In the genomic region with DNA sequence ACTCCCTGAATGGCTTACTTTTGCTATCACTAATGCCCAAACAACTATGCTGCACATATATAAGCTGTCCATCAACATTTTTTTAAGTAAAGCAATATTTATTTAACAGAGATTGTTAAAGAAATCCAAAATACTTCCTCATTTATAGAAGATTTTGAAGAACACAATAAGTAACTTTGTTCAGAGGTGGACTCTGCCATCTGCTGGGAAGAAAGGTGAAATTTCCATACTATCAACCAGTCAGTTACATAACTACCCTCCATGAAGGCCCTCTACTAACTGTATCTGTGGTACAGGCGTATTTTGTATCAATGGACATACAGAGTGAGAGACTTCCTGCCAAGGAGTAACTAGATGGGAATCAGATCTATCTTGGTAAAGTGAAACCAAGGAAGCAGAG, we compare ENCODE assay signal across 8 cellular contexts.
DNase-seq lines count a peak whose midpoint lies in the region; ATAC-seq, FAIRE-seq and TF ChIP-seq lines count a peak whose summit lies in the region.

No MANE protein-coding gene starts in this region.

- H3K4me2 ChIP-seq in GM12878 (ENCODE audit: control insufficient read depth, insufficient read depth), result peak overlapping the region; percentile 70
- no peak overlapping the region for H3K4me2 ChIP-seq in HepG2 (ENCODE audit: low read depth, low read length)

- RAD21 ChIA-PET in GM12878 (lab: Charles Lee; ENCODE audit: unreplicated experiment), result interaction anchor here (0.9 to 4.0 kb wide), 32 partner anchors 10 to 592 kb away, joined by 3 to 35 read pairs (median 7); partner anchors contain the start of gene DNMT3A

- CTCF ChIA-PET in GM12878 (lab: Yijun Ruan, JAX), result interaction anchor here (0.8 to 3.9 kb wide), 43 partner anchors 10 to 594 kb away, joined by 3 to 41 read pairs (median 5); partner anchors contain the start of gene DNMT3A
- CTCF ChIA-PET in HepG2 (lab: Yijun Ruan, JAX; ENCODE audit: low intra/inter-chr PET ratio, low total read pairs), result interaction anchor here (1.2 to 1.6 kb wide), 3 partner anchors 191 to 258 kb away, joined by 4 to 7 read pairs (median 7); no protein-coding TSS in a partner anchor

- 0% methylated on average over 1 of the region's 1 CpG for WGBS in GM12878 (ENCODE audit: insufficient coverage, insufficient replicate concordance, low lambda C conversion rate, missing lambda C conversion rate)
- WGBS in HepG2 (ENCODE audit: low lambda C conversion rate), result 68% methylated on average over 1 of the region's 1 CpG

- H3K27ac ChIP-seq in GM12878 (ENCODE audit: control insufficient read depth, insufficient read depth), result peak overlapping the region; percentile 75
- H3K27ac ChIP-seq in HepG2 (ENCODE audit: extremely low read length, insufficient read depth, low read length), result no peak overlapping the region

- H3K36me3 ChIP-seq in GM12878 (ENCODE audit: control insufficient read depth in 2 of 2, insufficient read depth in 2 of 2, low read length in 1 of 2), result no peaks in the 10 kb centered on the region
- no peaks in the 10 kb centered on the region for H3K36me3 ChIP-seq in HepG2 (replicated peaks in 1 of 2; ENCODE audit: control insufficient read depth in 1 of 2, insufficient read depth in 2 of 2, low read length in 2 of 2)

- H3K9ac ChIP-seq in GM12878 (ENCODE audit: control insufficient read depth, insufficient read depth, low read length) (no peak overlapping the region), HepG2 (ENCODE audit: insufficient read depth, low read depth, low read length) (no peak overlapping the region)

- no peaks in the 10 kb centered on the region; the same call in 2 of the 3 replicates for H3K9me3 ChIP-seq in GM12878 (replicated peaks; ENCODE audit: control insufficient read depth, insufficient read depth, low read length)
- no peaks in the 10 kb centered on the region for H3K9me3 ChIP-seq in HepG2 (ENCODE audit: low read length)

- H3K4me1 ChIP-seq in GM12878 (ENCODE audit: control insufficient read depth, insufficient read depth, low read length) (peaks cover 23% of the 10 kb centered on the region), HepG2 (ENCODE audit: insufficient read depth, low read length) (no peaks in the 10 kb centered on the region)

- TF ChIP-seq POLR2A in GM12878 (IDR thresholded peaks at IDR 0.05; ENCODE audit: low read depth, low read length) (no peak), HepG2 (IDR thresholded peaks at IDR 0.05; ENCODE audit: insufficient read depth in 1 of 2, low read depth in 2 of 2, low read length in 2 of 2) (no peak)

- peak; percentile 66 for TF ChIP-seq CTCF in AG10803 (conservative IDR thresholded peaks at IDR 0.05; ENCODE audit: low read length)
- TF ChIP-seq CTCF in GM12874 (IDR thresholded peaks at IDR 0.05; ENCODE audit: insufficient read depth, low read depth, low read length), result peak; percentile 21; the same call in 1 of the 2 replicates
- TF ChIP-seq CTCF in GM12878 (IDR thresholded peaks at IDR 0.05 in 2 of 3, conservative IDR thresholded peaks at IDR 0.05 in 1 of 3; ENCODE audit: control insufficient read depth in 2 of 3, extremely low read depth in 1 of 3, insufficient read depth in 1 of 3, low read depth in 3 of 3, low read length in 3 of 3), result peak; percentile 47 to 68 (median 60)
- peak; percentile 74 for TF ChIP-seq CTCF in HepG2 (CRISPR knock-in tag; IDR thresholded peaks at IDR 0.05)

- peak; percentile 85 for ATAC-seq in GM12878
- ATAC-seq in HepG2, result peak; percentile 70
- ATAC-seq in GM21737 (IDR thresholded peaks at IDR 0.05; ENCODE audit: unreplicated experiment), result no peak

- SMC1A ChIA-PET in GM12878 (lab: Charles Lee; ENCODE audit: uncharacterized antibody, unreplicated experiment), result interaction anchor here (0.6 to 4.0 kb wide), 41 partner anchors 10 to 592 kb away, joined by 3 to 33 read pairs (median 6); partner anchors contain the start of genes DNMT3A and POMC

- H3K79me2 ChIP-seq in GM12878 (ENCODE audit: control insufficient read depth, insufficient read depth, low read length), result no peaks in the 10 kb centered on the region
- no peaks in the 10 kb centered on the region for H3K79me2 ChIP-seq in HepG2 (ENCODE audit: insufficient read depth, low read length)

- TF ChIP-seq EP300 in GM12878 (IDR thresholded peaks at IDR 0.05; ENCODE audit: borderline replicate concordance in 1 of 2, control insufficient read depth in 1 of 2, low read depth in 2 of 2, low read length in 2 of 2) (no peak), HepG2 (IDR thresholded peaks at IDR 0.05; ENCODE audit: low read depth in 2 of 2, low read length in 2 of 2) (no peak), HepG2 (CRISPR knock-in tag; IDR thresholded peaks at IDR 0.05; ENCODE audit: borderline replicate concordance) (no peak)

- DNase-seq in AG10803 (ENCODE audit: low read depth) (peak; percentile 62), MV-4-11 (lab: John Stamatoyannopoulos, UW) (peak; percentile 76), GM12878 (ENCODE audit: low read depth, low spot score) (peak; percentile 67), HepG2 (ENCODE audit: low spot score) (peak; percentile 56), cortex of kidney (lab: John Stamatoyannopoulos, UW) (no peak), NK-92 (lab: John Stamatoyannopoulos, UW; ENCODE audit: unreplicated experiment) (no peak)

- H4K20me1 ChIP-seq in GM12878 (ENCODE audit: control insufficient read depth, insufficient read depth) (no peaks in the 10 kb centered on the region), HepG2 (ENCODE audit: insufficient read depth, low read length) (no peaks in the 10 kb centered on the region)

- in situ Hi-C loops in GM12878 (cut with MboI) (no loop called here), HepG2 (cut with HindIII; ENCODE audit: extremely low pct_ligation_motif_present, low pct_unique_long_range_greater_than_20kb) (no loop called here)

- H3K4me3 ChIP-seq in AG10803 (ENCODE audit: low read length) (no peak overlapping the region), GM12878 (no peak overlapping the region), HepG2 (replicated peaks in 1 of 3; ENCODE audit: insufficient read depth in 1 of 3, low read depth in 2 of 3, low read length in 3 of 3) (no peak overlapping the region)

- intact Hi-C loops in GM12878 (cut with micrococcal nuclease; ENCODE audit: unreplicated experiment) (loop anchor here (1.0 to 10.0 kb wide), 9 partner anchors 45 to 593 kb away; partner anchors contain the start of genes DNAJC27 and DNMT3A), HepG2 (cut with micrococcal nuclease; ENCODE audit: unreplicated experiment) (no loop called here)

- POLR2A ChIA-PET in GM12878 (lab: Charles Lee) (interaction anchor here (1.1 to 1.6 kb wide), 6 partner anchors 43 to 252 kb away, joined by 3 to 8 read pairs (median 4); no protein-coding TSS in a partner anchor), HepG2 (lab: Yijun Ruan, JAX) (no interaction called here)

- no TSS peak for BruUV-seq in GM12878 (replicated peaks; lab: Mats Ljungman, UMichigan)
- BruUV-seq in HepG2 (replicated peaks; lab: Mats Ljungman, UMichigan), result no TSS peak

- TF ChIP-seq RAD21 in GM12878 (IDR thresholded peaks at IDR 0.05; ENCODE audit: insufficient read depth, low read depth, low read length) (peak; percentile 78), HepG2 (CRISPR knock-in tag; IDR thresholded peaks at IDR 0.05) (no peak)

- H2AFZ ChIP-seq in GM12878 (ENCODE audit: control insufficient read depth, low read depth, low read length) (peak overlapping the region; percentile 77), HepG2 (ENCODE audit: low read length) (no peak overlapping the region)

- FAIRE-seq in GM12878 (lab: Jason Lieb, UNC) (no peak), HepG2 (lab: Jason Lieb, UNC) (peak; percentile 92)

- H3K27me3 ChIP-seq in GM12878 (replicated peaks in 1 of 2; ENCODE audit: control insufficient read depth in 2 of 2, insufficient read depth in 2 of 2, low read length in 1 of 2), result no peaks in the 10 kb centered on the region
- H3K27me3 ChIP-seq in HepG2 (ENCODE audit: control insufficient read depth in 1 of 2, insufficient read depth in 2 of 2, low read length in 2 of 2), result no peaks in the 10 kb centered on the region

TF ChIP-seq in GM12878, 131 proteins besides CTCF, POLR2A, EP300 and RAD21 (continues in another document):
- TF ChIP-seq ZNF217 (IDR thresholded peaks at IDR 0.05) (no peak), MXI1 (IDR thresholded peaks at IDR 0.05; ENCODE audit: low read depth, low read length) (no peak)

TF ChIP-seq in HepG2, 621 proteins besides CTCF, POLR2A, EP300 and RAD21 (continues in another document):
- TF ChIP-seq ZNF557 (CRISPR knock-in tag; IDR thresholded peaks at IDR 0.05) (no peak), JDP2 (CRISPR knock-in tag; IDR thresholded peaks at IDR 0.05; ENCODE audit: borderline replicate concordance) (no peak), AFF4 (CRISPR knock-in tag; IDR thresholded peaks at IDR 0.05) (no peak), ZNF674 (CRISPR knock-in tag; IDR thresholded peaks at IDR 0.05; ENCODE audit: low read depth) (no peak), BORCS8-MEF2B (CRISPR knock-in tag; IDR thresholded peaks at IDR 0.05) (no peak), KMT2B (CRISPR knock-in tag; IDR thresholded peaks at IDR 0.05) (0 out of 2 replicates have a peak, but pooled peaks have one; percentile 40), FOSL2 (CRISPR knock-in tag; IDR thresholded peaks at IDR 0.05) (no peak), HNRNPUL1 (IDR thresholded peaks at IDR 0.05; ENCODE audit: low read depth, low read length) (no peak)

Comparison
In these comparisons a context has a peak if more than half of its experiments do, and no peak if none do; other contexts are left out.
1. DNase-seq: peak in AG10803 (single experiment), MV-4-11 (single experiment), GM12878 (single experiment) and HepG2 (single experiment); none in cortex of kidney (single experiment) and NK-92 (single experiment).
2. CTCF ChIP-seq: peak in every context shown above with its lines; median percentile 74 in HepG2; 66 in AG10803; 60 in GM12878; 21 in GM12874.